Comparison of ENCODE assay signal across 11 cellular contexts in the genomic region with DNA sequence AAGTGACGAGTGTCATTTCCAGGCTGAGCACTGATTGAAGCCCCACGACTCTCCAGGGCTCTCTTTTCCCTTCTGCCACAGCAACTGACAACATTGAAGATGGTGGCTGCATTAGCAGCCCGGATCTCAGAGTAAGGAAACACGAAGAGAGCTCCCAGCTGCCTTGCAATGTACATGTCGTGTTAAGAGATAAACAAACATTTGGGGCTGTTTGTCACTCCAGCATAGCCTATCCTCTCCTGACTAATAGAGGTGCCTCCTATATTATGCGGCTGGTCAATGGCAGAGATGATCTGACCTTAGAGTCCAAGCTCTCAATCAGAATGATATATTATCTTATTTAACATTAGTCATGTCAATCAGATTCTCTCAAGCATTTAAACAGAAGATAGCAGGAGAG. TPM values are rescaled to one million over a fixed set of nuclear protein-coding genes. Genes with fewer than 3 reads are reported as not detected.
"Had no signal": no experiment of that assay in that cellular context is flagged by ENCODE, and none has a peak within 500 bp of the region (broad histone marks: within the 10 kb centered on the region; RNA-seq: fewer than 3 reads in every experiment).

No MANE protein-coding gene starts in this region.

- H3K27ac ChIP-seq: GM23248, HL-60 had no signal

- DNase-seq: GM23248, GOT3, H9, HCEC 1CT, HFFc6, KG1 had no signal

- H3K9ac ChIP-seq: GM23248 had no signal

- ATAC-seq: HepG2 had no signal

- H2AFZ ChIP-seq: GM23248 had no signal

- H3K4me3 ChIP-seq: GM23248 had no signal

- FAIRE-seq: H54, HepG2 had no signal

RNA-seq across cellular contexts. Expression of gene ATXN3L, which starts 38.6 kb away (rescaled TPM):
- total RNA-seq: GM23248, H9, HepG2, HFFc6, HT1080 had no signal
- polyA plus RNA-seq: GM23248, HepG2, IgD-negative memory B cell had no signal
